ENCODE assay signal across 1 cellular context in genomic region chr4:82799006-82799881, GRCh38.
TF ChIP-seq lines count a peak whose summit lies in the region.

No MANE protein-coding gene starts in this region.

TF ChIP-seq in HCT116, 20 proteins besides CTCF, POLR2A, EP300 and RAD21 (continued from another document):
- no peak for TF ChIP-seq ZBTB33 (IDR thresholded peaks at IDR 0.05; ENCODE audit: extremely low read depth, insufficient replicate concordance, low read length)
- TF ChIP-seq TCF7L2 (IDR thresholded peaks at IDR 0.05; ENCODE audit: borderline replicate concordance, extremely low read depth, insufficient read depth, insufficient read length), result no peak
